Comparison of ENCODE assay signal across 1 cellular context in genomic region chr4:169861592-169861991, GRCh38.
TF ChIP-seq lines count a peak whose summit lies in the region.

No MANE protein-coding gene starts in this region.

TF ChIP-seq in H1, 55 proteins besides CTCF, POLR2A, EP300 and RAD21 (continued from another document):
- TF ChIP-seq CHD7 (IDR thresholded peaks at IDR 0.05; ENCODE audit: insufficient replicate concordance, low read length) (no peak), SIN3A (conservative IDR thresholded peaks at IDR 0.05 in 1 of 2, IDR thresholded peaks at IDR 0.05 in 1 of 2; ENCODE audit: low read depth in 1 of 2, low read length in 2 of 2) (no peak), YY1 (IDR thresholded peaks at IDR 0.05; ENCODE audit: low read depth, low read length) (no peak), SIX5 (IDR thresholded peaks at IDR 0.05; ENCODE audit: low read depth, low read length) (no peak), TEAD4 (IDR thresholded peaks at IDR 0.05; ENCODE audit: low read depth, low read length) (no peak)
